8 cellular contexts compared by ENCODE assay signal in genomic region chr15:75732809-75733451, GRCh38. TPM values are rescaled to one million over a fixed set of nuclear protein-coding genes. Genes with fewer than 3 reads are reported as not detected.
DNase-seq lines count a peak whose midpoint lies in the region; ATAC-seq, FAIRE-seq and TF ChIP-seq lines count a peak whose summit lies in the region.

No MANE protein-coding gene starts in this region.

- TF ChIP-seq POLR2A in esophagus muscularis mucosa (IDR thresholded peaks at IDR 0.05; ENCODE audit: low read depth) (no peak), transverse colon (IDR thresholded peaks at IDR 0.05) (no peak), H54 (IDR thresholded peaks at IDR 0.05; ENCODE audit: low read depth, low read length) (no peak)

- ATAC-seq in GM18511 (IDR thresholded peaks at IDR 0.05; ENCODE audit: unreplicated experiment), result peak; percentile 51
- peak; percentile 84 for ATAC-seq in activated CD8-positive, alpha-beta T cell treated with anti-CD3 and anti-CD28 coated beads for 36 hours
- ATAC-seq in naive thymus-derived CD4-positive, alpha-beta T cell, result peak; percentile 71

- H3K27ac ChIP-seq in esophagus muscularis mucosa (replicated peaks in 1 of 4) (peak overlapping the region; percentile 29 to 63 (median 52)), transverse colon (peak overlapping the region in 3 of 4 donors; percentile 57 to 80 (median 67))
- no peak overlapping the region for H3K27ac ChIP-seq in naive thymus-derived CD4-positive, alpha-beta T cell (ENCODE audit: low read depth, low read length)

- H3K36me3 ChIP-seq in esophagus muscularis mucosa (no peaks in the 10 kb centered on the region), transverse colon (no peaks in the 10 kb centered on the region)
- no peaks in the 10 kb centered on the region for H3K36me3 ChIP-seq in naive thymus-derived CD4-positive, alpha-beta T cell (ENCODE audit: control insufficient read depth in 2 of 3, insufficient read depth in 3 of 3, low read length in 3 of 3)

- no peaks in the 10 kb centered on the region for H3K9me3 ChIP-seq in esophagus muscularis mucosa
- no peaks in the 10 kb centered on the region for H3K9me3 ChIP-seq in naive thymus-derived CD4-positive, alpha-beta T cell (ENCODE audit: control insufficient read depth in 2 of 3, low read length in 3 of 3)
- no peaks in the 10 kb centered on the region for H3K9me3 ChIP-seq in transverse colon

- 7% methylated on average over 8 of the region's 12 CpGs for WGBS in esophagus muscularis mucosa
- 24 to 70% methylated on average over 2 to 12 of the region's 12 CpGs for WGBS in transverse colon (ENCODE audit: low coverage in 1 of 2), 2 donors

- H3K27me3 Mint-ChIP-seq in activated CD8-positive, alpha-beta T cell treated with anti-CD3 and anti-CD28 coated beads for 36 hours, result peaks cover 5% of the 10 kb centered on the region
- peaks cover 0 to 12% (median 8%) of the 10 kb centered on the region in 5 donors for H3K27me3 Mint-ChIP-seq in naive thymus-derived CD4-positive, alpha-beta T cell

- H3K36me3 Mint-ChIP-seq in activated CD8-positive, alpha-beta T cell treated with anti-CD3 and anti-CD28 coated beads for 36 hours (ENCODE audit: low read depth), result no peaks in the 10 kb centered on the region
- H3K36me3 Mint-ChIP-seq in naive thymus-derived CD4-positive, alpha-beta T cell, result no peaks in the 10 kb centered on the region

- H3K9me3 Mint-ChIP-seq in activated CD8-positive, alpha-beta T cell treated with anti-CD3 and anti-CD28 coated beads for 36 hours, result no peaks in the 10 kb centered on the region
- H3K9me3 Mint-ChIP-seq in naive thymus-derived CD4-positive, alpha-beta T cell, result no peaks in the 10 kb centered on the region

- intact Hi-C loops in activated CD8-positive, alpha-beta T cell treated with anti-CD3 and anti-CD28 coated beads for 36 hours (cut with micrococcal nuclease), result no loop called here
- intact Hi-C loops in esophagus muscularis mucosa (cut with DNase I) (loop anchor here (2.0 kb wide), 1 partner anchor 48 kb away; no protein-coding TSS in a partner anchor), transverse colon (cut with DNase I; ENCODE audit: low total_unique reads) (loop anchor here (2.0 to 10.0 kb wide), 3 partner anchors 46 to 106 kb away; partner anchors contain the start of gene SNUPN)
- intact Hi-C loops in naive thymus-derived CD4-positive, alpha-beta T cell (cut with micrococcal nuclease), result loop anchor here in 1 of 2 donors (10.0 kb wide), 1 partner anchor 192 kb away; no protein-coding TSS in a partner anchor

- no peak overlapping the region for H3K27ac Mint-ChIP-seq in activated CD8-positive, alpha-beta T cell treated with anti-CD3 and anti-CD28 coated beads for 36 hours
- peak overlapping the region in 2 of 9 donors; percentile 30 to 43 for H3K27ac Mint-ChIP-seq in naive thymus-derived CD4-positive, alpha-beta T cell

- TF ChIP-seq EP300 in esophagus muscularis mucosa (IDR thresholded peaks at IDR 0.05) (no peak), transverse colon (IDR thresholded peaks at IDR 0.05; ENCODE audit: low read depth) (no peak)

- H3K4me3 Mint-ChIP-seq in activated CD8-positive, alpha-beta T cell treated with anti-CD3 and anti-CD28 coated beads for 36 hours, result no peak overlapping the region
- peak overlapping the region in 3 of 10 donors; percentile 25 to 38 (median 34) for H3K4me3 Mint-ChIP-seq in naive thymus-derived CD4-positive, alpha-beta T cell

- H3K4me3 ChIP-seq in esophagus muscularis mucosa (peak overlapping the region in 1 of 4 donors; percentile 5), transverse colon (no peak overlapping the region)
- H3K4me3 ChIP-seq in naive thymus-derived CD4-positive, alpha-beta T cell (ENCODE audit: low read length), result no peak overlapping the region

- in situ Hi-C loops in transverse colon (cut with MboI; ENCODE audit: low pct_ligation_motif_present in 1 of 4, low pct_unique_long_range_greater_than_20kb in 1 of 4, low sequenced_read_pairs in 3 of 4), result loop anchor here in 1 of 4 donors (10.0 kb wide), 1 partner anchor 62 kb away; no protein-coding TSS in a partner anchor

- H3K4me1 ChIP-seq in esophagus muscularis mucosa, result peaks cover 22 to 46% (median 39%) of the 10 kb centered on the region in 4 donors
- H3K4me1 ChIP-seq in naive thymus-derived CD4-positive, alpha-beta T cell (ENCODE audit: control insufficient read depth in 2 of 2, insufficient read depth in 2 of 2, low read length in 2 of 2), result no peaks in the 10 kb centered on the region
- peaks cover 8 to 24% (median 10%) of the 10 kb centered on the region in 4 donors for H3K4me1 ChIP-seq in transverse colon

- DNase-seq in AG20443 (ENCODE audit: low spot score) (peak; percentile 74), NCI-H69 (lab: John Stamatoyannopoulos, UW) (peak; percentile 55), esophagus muscularis mucosa (ENCODE audit: extremely low spot score) (no peak), transverse colon (peak; percentile 78), H54 (ENCODE audit: insufficient read length, low spot score) (no peak)
- peak; percentile 73 for DNase-seq in activated CD8-positive, alpha-beta T cell treated with anti-CD3 and anti-CD28 coated beads for 36 hours
- DNase-seq in naive thymus-derived CD4-positive, alpha-beta T cell, result peak in 6 of 9 donors; percentile 13 to 63 (median 25)

- H3K27me3 ChIP-seq in esophagus muscularis mucosa, result no peaks in the 10 kb centered on the region
- H3K27me3 ChIP-seq in naive thymus-derived CD4-positive, alpha-beta T cell (ENCODE audit: control insufficient read depth in 2 of 2, insufficient read depth in 2 of 2, low read length in 2 of 2), result no peaks in the 10 kb centered on the region
- no peaks in the 10 kb centered on the region for H3K27me3 ChIP-seq in transverse colon

- TF ChIP-seq CTCF in activated CD8-positive, alpha-beta T cell treated with anti-CD3 and anti-CD28 coated beads for 36 hours (IDR thresholded peaks at IDR 0.05), result peak; percentile 87
- TF ChIP-seq CTCF in esophagus muscularis mucosa (IDR thresholded peaks at IDR 0.05), result peak; percentile 89 to 98 (median 95)
- TF ChIP-seq CTCF in transverse colon (IDR thresholded peaks at IDR 0.05), result peak; percentile 88 to 94 (median 92)

- FAIRE-seq in H54 (lab: Jason Lieb, UNC), result no peak

- CTCF ChIA-PET in activated CD8-positive, alpha-beta T cell treated with anti-CD3 and anti-CD28 coated beads for 36 hours (lab: Charles Lee), result interaction anchor here (1.0 to 1.6 kb wide), 11 partner anchors 9 to 91 kb away, joined by 3 to 14 read pairs (median 4); a partner anchor contains a TSS
- CTCF ChIA-PET in naive thymus-derived CD4-positive, alpha-beta T cell (lab: Charles Lee), result interaction anchor here (0.7 kb wide), 1 partner anchor 24 kb away, joined by 3 read pairs; no protein-coding TSS in a partner anchor

- POLR2A ChIA-PET in activated CD8-positive, alpha-beta T cell treated with anti-CD3 and anti-CD28 coated beads for 36 hours (lab: Charles Lee), result interaction anchor here (0.5 kb wide), 1 partner anchor 18 kb away, joined by 3 read pairs; no protein-coding TSS in a partner anchor
- POLR2A ChIA-PET in naive thymus-derived CD4-positive, alpha-beta T cell (lab: Charles Lee), result no interaction called here

- peaks cover 13% of the 10 kb centered on the region for H3K4me1 Mint-ChIP-seq in activated CD8-positive, alpha-beta T cell treated with anti-CD3 and anti-CD28 coated beads for 36 hours (ENCODE audit: low read depth)
- peaks cover 12 to 18% (median 13%) of the 10 kb centered on the region in 7 donors for H3K4me1 Mint-ChIP-seq in naive thymus-derived CD4-positive, alpha-beta T cell

RNA-seq across cellular contexts. Expression of gene CSPG4, which starts 20.3 kb away (rescaled TPM):
- not detected for total RNA-seq in activated CD8-positive, alpha-beta T cell treated with anti-CD3 and anti-CD28 coated beads for 36 hours
- total RNA-seq in esophagus muscularis mucosa (100 to 1,000 TPM; 133 to 386 (median 182) TPM), transverse colon (10 to 100 TPM; 11.2 to 60.9 (median 31.3) TPM)
- total RNA-seq in naive thymus-derived CD4-positive, alpha-beta T cell, result not detected
- polyA plus RNA-seq in naive thymus-derived CD4-positive, alpha-beta T cell, result not detected

Comparison
In these comparisons a context has a peak if more than half of its experiments do, and no peak if none do; other contexts are left out.
1. DNase-seq: peak in AG20443 (single experiment), NCI-H69 (single experiment), activated CD8-positive, alpha-beta T cell treated with anti-CD3 and anti-CD28 coated beads for 36 hours (single experiment), naive thymus-derived CD4-positive, alpha-beta T cell (6 of 9) and transverse colon (single experiment); none in esophagus muscularis mucosa (single experiment) and H54 (single experiment).
2. RNA of gene CSPG4, which starts 20.3 kb away (total RNA-seq): 133 to 386 TPM in esophagus muscularis mucosa and 11.2 to 60.9 TPM in transverse colon; not detected in activated CD8-positive, alpha-beta T cell treated with anti-CD3 and anti-CD28 coated beads for 36 hours and not detected in naive thymus-derived CD4-positive, alpha-beta T cell; every median in the first group is over 10 times any median in the second.
3. Peak in every context shown above with its lines, with median percentiles within 50 percentile points of each other: ATAC-seq and CTCF ChIP-seq.